In genomic region chr7:103075337-103075918, GRCh38 we compare ENCODE assay signal across 8 cellular contexts. TPM values are rescaled to one million over a fixed set of nuclear protein-coding genes. Genes with fewer than 3 reads are reported as not detected.
DNase-seq lines count a peak whose midpoint lies in the region; ATAC-seq and TF ChIP-seq lines count a peak whose summit lies in the region.

No MANE protein-coding gene starts in this region.

- H3K27me3 Mint-ChIP-seq in activated CD4-positive, alpha-beta T cell treated with anti-CD3 and anti-CD28 coated beads, Interleukin-2, amount 10 ng/mL, durations not matched to agents 24 days and 14 days, result no peaks in the 10 kb centered on the region

- H3K27ac ChIP-seq in left lung, result peak overlapping the region; percentile 92 to 95

- H3K4me3 ChIP-seq in left lung, result peak overlapping the region; percentile 70 to 77

- H3K9me3 Mint-ChIP-seq in activated CD4-positive, alpha-beta T cell treated with anti-CD3 and anti-CD28 coated beads, Interleukin-2, amount 10 ng/mL, durations not matched to agents 24 days and 14 days, result no peaks in the 10 kb centered on the region

- peak overlapping the region; percentile 95 for H3K4me3 Mint-ChIP-seq in activated CD4-positive, alpha-beta T cell treated with anti-CD3 and anti-CD28 coated beads, Interleukin-2, amount 10 ng/mL, durations not matched to agents 24 days and 14 days

- H3K9me3 ChIP-seq in left lung, result no peaks in the 10 kb centered on the region

- intact Hi-C loops in activated CD4-positive, alpha-beta T cell treated with anti-CD3 and anti-CD28 coated beads, Interleukin-2, amount 10 ng/mL, durations not matched to agents 24 days and 14 days (cut with micrococcal nuclease), result loop anchor here (1.0 to 10.0 kb wide), 4 partner anchors 74 to 327 kb away; partner anchors contain the start of genes DNAJC2, FAM185A, NAPEPLD and PSMC2
- intact Hi-C loops in left lung (cut with DNase I), result no loop called here

- peaks cover 11% of the 10 kb centered on the region for H3K36me3 Mint-ChIP-seq in activated CD4-positive, alpha-beta T cell treated with anti-CD3 and anti-CD28 coated beads, Interleukin-2, amount 10 ng/mL, durations not matched to agents 24 days and 14 days (ENCODE audit: low read depth)

- ATAC-seq in HG02870 (IDR thresholded peaks at IDR 0.05; ENCODE audit: unreplicated experiment) (peak; percentile 51), left lung (peak; percentile 22)

- peaks cover 28% of the 10 kb centered on the region for H3K4me1 Mint-ChIP-seq in activated CD4-positive, alpha-beta T cell treated with anti-CD3 and anti-CD28 coated beads, Interleukin-2, amount 10 ng/mL, durations not matched to agents 24 days and 14 days

- TF ChIP-seq CTCF in left lung (IDR thresholded peaks at IDR 0.05), result no peak

- H3K36me3 ChIP-seq in left lung, result no peaks in the 10 kb centered on the region

- peak overlapping the region; percentile 92 for H3K27ac Mint-ChIP-seq in activated CD4-positive, alpha-beta T cell treated with anti-CD3 and anti-CD28 coated beads, Interleukin-2, amount 10 ng/mL, durations not matched to agents 24 days and 14 days

- no peaks in the 10 kb centered on the region for H3K27me3 ChIP-seq in left lung

- DNase-seq in DMS 273 (lab: John Stamatoyannopoulos, UW; ENCODE audit: unreplicated experiment) (peak; percentile 79), DMS 273 treated with DMSO at 0.1 percent for 48 hours (lab: John Stamatoyannopoulos, UW) (no peak), NCI-H2107 (lab: John Stamatoyannopoulos, UW) (peak; percentile 38), dedifferentiated amniotic fluid mesenchymal stem cell (ENCODE audit: extremely low spot score) (peak; percentile 52), left lung (peak in 1 of 2 donors; percentile 60)
- DNase-seq in activated CD4-positive, alpha-beta T cell treated with anti-CD3 and anti-CD28 coated beads, Interleukin-2, amount 10 ng/mL, durations not matched to agents 24 days and 14 days, result peak; percentile 87
- peak; percentile 82 for DNase-seq in stimulated activated CD4-positive, alpha-beta T cell treated with anti-CD3 and anti-CD28 coated beads, Interleukin-2, amount 100 ng/mL, for 4 hours (ENCODE audit: low read depth)

- peaks cover 15 to 45% of the 10 kb centered on the region in 2 donors for H3K4me1 ChIP-seq in left lung

RNA-seq across cellular contexts. Expression of gene ARMC10, which starts 0.5 kb away (rescaled TPM):
- total RNA-seq in activated CD4-positive, alpha-beta T cell treated with anti-CD3 and anti-CD28 coated beads, Interleukin-2, amount 10 ng/mL, durations not matched to agents 24 days and 14 days, result 53.4 and 56.5 TPM in 2 replicates
- total RNA-seq in left lung, result 10 to 100 TPM; 40.2 to 43.9 TPM

RNA-seq across cellular contexts. Expression of gene FBXL13, which starts 0.8 kb away (rescaled TPM):
- 0.09 and 0.99 TPM in 2 replicates for total RNA-seq in activated CD4-positive, alpha-beta T cell treated with anti-CD3 and anti-CD28 coated beads, Interleukin-2, amount 10 ng/mL, durations not matched to agents 24 days and 14 days
- total RNA-seq in left lung, result 1 to 10 TPM; 2.2 to 2.8 TPM
